In the genomic region with DNA sequence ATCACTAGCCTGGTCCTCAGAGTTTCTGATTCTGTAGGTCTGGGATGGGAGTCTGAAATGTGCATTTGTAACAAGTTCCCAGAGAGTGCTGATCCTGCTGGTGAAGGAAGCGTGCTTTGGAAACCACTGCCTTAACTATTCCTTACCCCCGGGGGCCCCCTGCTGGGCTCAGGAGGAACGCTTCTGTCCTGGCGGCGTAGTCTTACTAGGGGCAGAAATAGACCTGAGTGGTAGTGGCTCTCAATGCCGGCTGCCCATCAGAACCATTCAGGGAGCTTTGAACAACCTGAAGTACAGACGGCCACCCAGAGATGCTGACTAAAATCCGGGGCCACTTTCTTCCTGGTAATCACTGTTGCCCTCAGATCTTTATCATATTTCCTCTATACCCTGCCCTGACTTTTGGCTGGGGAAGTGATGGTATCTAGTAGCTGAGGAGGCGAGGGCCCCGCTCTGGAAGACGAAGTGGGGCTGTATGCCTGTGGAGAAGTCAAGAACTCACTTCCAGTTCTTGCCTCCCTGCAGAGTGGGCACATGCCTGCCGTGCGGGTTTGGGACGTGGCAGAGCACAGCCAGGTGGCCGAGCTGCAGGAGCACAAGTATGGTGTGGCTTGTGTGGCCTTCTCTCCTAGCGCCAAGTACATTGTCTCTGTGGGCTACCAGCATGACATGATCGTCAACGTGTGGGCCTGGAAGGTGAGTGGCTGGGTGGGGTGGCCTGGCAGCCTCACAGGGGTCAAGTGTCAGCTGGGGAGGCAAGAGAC, we compare ENCODE assay signal across 9 cellular contexts. TPM values are rescaled to one million over a fixed set of nuclear protein-coding genes. Genes with fewer than 3 reads are reported as not detected.
DNase-seq lines count a peak whose midpoint lies in the region; ATAC-seq and TF ChIP-seq lines count a peak whose summit lies in the region.
"Had no signal": no experiment of that assay in that cellular context is flagged by ENCODE, and none has a peak within 500 bp of the region (broad histone marks: within the 10 kb centered on the region; RNA-seq: fewer than 3 reads in every experiment).

No MANE protein-coding gene starts in this region.

- H3K4me3 ChIP-seq in right cardiac atrium (ENCODE audit: low read length), result no peak overlapping the region
- H3K4me3 ChIP-seq in sigmoid colon, result no peak overlapping the region

- peak; percentile 83 to 89 (median 85) for TF ChIP-seq CTCF in sigmoid colon (IDR thresholded peaks at IDR 0.05)

- H3K9me3 ChIP-seq in right cardiac atrium (ENCODE audit: control insufficient read depth, low read length), result no peaks in the 10 kb centered on the region
- no peaks in the 10 kb centered on the region for H3K9me3 ChIP-seq in sigmoid colon

- H3K27me3 ChIP-seq in right cardiac atrium (ENCODE audit: control insufficient read depth, insufficient read depth) (no peaks in the 10 kb centered on the region), sigmoid colon (no peaks in the 10 kb centered on the region)

- WGBS in right cardiac atrium, result 49% methylated on average over 18 of the region's 18 CpGs
- 49 to 52% methylated on average over 18 of the region's 18 CpGs for WGBS in sigmoid colon, 2 donors

- TF ChIP-seq EP300 in sigmoid colon (IDR thresholded peaks at IDR 0.05), result no peak

- peak; percentile 9 to 42 for DNase-seq in NCI-H2081 (lab: John Stamatoyannopoulos, UW)
- DNase-seq in NCI-H2081 treated with DMSO at 0.1 percent for 48 hours (lab: John Stamatoyannopoulos, UW), result no peak
- peak; percentile 42 for DNase-seq in NCI-H1092 treated with DMSO at 0.1 percent for 48 hours (lab: John Stamatoyannopoulos, UW)
- peak; percentile 60 for DNase-seq in T-helper 2 cell treated with Interferon-gamma antibody and Interleukin-4, amounts not matched to agents 5 μg/mL and 100 μg/mL, for 36 hours (ENCODE audit: low spot score)
- peak in 53 of 56 donors; percentile 16 to 94 (median 63) for DNase-seq in amygdala (lab: John Stamatoyannopoulos, UW)
- peak; percentile 84 to 93 (median 92) for DNase-seq in right cardiac atrium
- peak; percentile 91 for DNase-seq in sigmoid colon

- peaks cover 1% of the 10 kb centered on the region for H3K4me1 ChIP-seq in right cardiac atrium (ENCODE audit: control insufficient read depth, insufficient read depth, low read length)
- peaks cover 0 to 7% (median 5%) of the 10 kb centered on the region in 4 donors for H3K4me1 ChIP-seq in sigmoid colon

- intact Hi-C loops in right cardiac atrium (cut with DNase I), result loop anchor here in 3 of 4 donors (2.0 to 5.0 kb wide), 2 partner anchors 37 to 39 kb away; a partner anchor contains a TSS
- intact Hi-C loops in sigmoid colon (cut with DNase I), result loop anchor here (1.0 to 2.0 kb wide), 2 partner anchors 37 to 207 kb away; a partner anchor contains a TSS

- peaks cover 24% of the 10 kb centered on the region for H3K4me1 Mint-ChIP-seq in T-helper 2 cell treated with Interferon-gamma antibody and Interleukin-4, amounts not matched to agents 5 μg/mL and 100 μg/mL, for 36 hours (ENCODE audit: low read depth)

- H3K27me3 Mint-ChIP-seq in T-helper 2 cell treated with Interferon-gamma antibody and Interleukin-4, amounts not matched to agents 5 μg/mL and 100 μg/mL, for 36 hours (ENCODE audit: low read depth), result no peaks in the 10 kb centered on the region
- H3K27me3 Mint-ChIP-seq: stimulated activated naive CD8-positive, alpha-beta T cell treated with anti-CD3 and anti-CD28 coated beads, Interleukin-15, Interleukin-2, amounts not matched to agents 100 ng/mL and 50 ng/mL, for 24 hours had no signal

- no peak for TF ChIP-seq POLR2A in sigmoid colon (IDR thresholded peaks at IDR 0.05)

- H3K36me3 Mint-ChIP-seq in T-helper 2 cell treated with Interferon-gamma antibody and Interleukin-4, amounts not matched to agents 5 μg/mL and 100 μg/mL, for 36 hours (ENCODE audit: low read depth), result peaks cover 7% of the 10 kb centered on the region

- ATAC-seq in right cardiac atrium, result peak; percentile 89 to 91
- ATAC-seq in GM18498 (IDR thresholded peaks at IDR 0.05; ENCODE audit: unreplicated experiment), result no peak

- H3K36me3 ChIP-seq in sigmoid colon, result peaks cover 6 to 48% (median 25%) of the 10 kb centered on the region in 4 donors

- no peak overlapping the region for H3K27ac ChIP-seq in right cardiac atrium (ENCODE audit: low read length)
- no peak overlapping the region for H3K27ac ChIP-seq in sigmoid colon

- peak overlapping the region; percentile 41 for H3K4me3 Mint-ChIP-seq in T-helper 2 cell treated with Interferon-gamma antibody and Interleukin-4, amounts not matched to agents 5 μg/mL and 100 μg/mL, for 36 hours
- H3K4me3 Mint-ChIP-seq: stimulated activated naive CD8-positive, alpha-beta T cell treated with anti-CD3 and anti-CD28 coated beads, Interleukin-15, Interleukin-2, amounts not matched to agents 100 ng/mL and 50 ng/mL, for 24 hours had no signal

- no peaks in the 10 kb centered on the region for H3K9me3 Mint-ChIP-seq in T-helper 2 cell treated with Interferon-gamma antibody and Interleukin-4, amounts not matched to agents 5 μg/mL and 100 μg/mL, for 36 hours
- H3K9me3 Mint-ChIP-seq: stimulated activated naive CD8-positive, alpha-beta T cell treated with anti-CD3 and anti-CD28 coated beads, Interleukin-15, Interleukin-2, amounts not matched to agents 100 ng/mL and 50 ng/mL, for 24 hours had no signal

- peak overlapping the region; percentile 29 for H3K27ac Mint-ChIP-seq in T-helper 2 cell treated with Interferon-gamma antibody and Interleukin-4, amounts not matched to agents 5 μg/mL and 100 μg/mL, for 36 hours
- H3K27ac Mint-ChIP-seq: stimulated activated naive CD8-positive, alpha-beta T cell treated with anti-CD3 and anti-CD28 coated beads, Interleukin-15, Interleukin-2, amounts not matched to agents 100 ng/mL and 50 ng/mL, for 24 hours had no signal

RNA-seq across cellular contexts. Expression of a gene that starts 16.3 kb away (rescaled TPM):
- 10 to 100 TPM in 3 of 4 donors, 1 to 10 TPM in 1; 8.5 to 17.2 (median 16.2) TPM for total RNA-seq in right cardiac atrium
- polyA plus RNA-seq in right cardiac atrium, result 16.5 TPM
- total RNA-seq in sigmoid colon, result 10 to 100 TPM in 3 of 4 donors, 1 to 10 TPM in 1; 9.7 to 14.0 (median 12.1) TPM
- polyA plus RNA-seq in sigmoid colon, result 10 to 100 TPM in 2 of 3 donors, 1 to 10 TPM in 1; 9.5 to 12.4 (median 10.2) TPM

RNA-seq across cellular contexts. Expression of a gene that starts 27.0 kb away (rescaled TPM):
- total RNA-seq in right cardiac atrium (1 to 10 TPM; 1.8 to 7.1 (median 5.8) TPM), sigmoid colon (1 to 10 TPM; 1.6 to 5.3 (median 3.4) TPM)
- polyA plus RNA-seq in right cardiac atrium (3.9 TPM), sigmoid colon (1 to 10 TPM in 1 of 3 donors, under 1 TPM in 1, not detected in 1; 0.92 to 6.5 TPM)

RNA-seq across cellular contexts. Expression of a gene that starts 37.3 kb away (rescaled TPM):
- 10 to 100 TPM; 16.0 to 20.4 (median 19.2) TPM for total RNA-seq in right cardiac atrium
- 11.2 TPM for polyA plus RNA-seq in right cardiac atrium
- 10 to 100 TPM; 15.0 to 42.7 (median 22.3) TPM for total RNA-seq in sigmoid colon
- polyA plus RNA-seq in sigmoid colon, result 1 to 10 TPM; 2.3 to 9.5 (median 3.0) TPM
